ENCODE assay signal across 18 cellular contexts in genomic region chr15:85282504-85283115, GRCh38.
DNase-seq lines count a peak whose midpoint lies in the region; TF ChIP-seq lines count a peak whose summit lies in the region.
"Had no signal": no experiment of that assay in that cellular context is flagged by ENCODE, and none has a peak within 500 bp of the region (broad histone marks: within the 10 kb centered on the region; RNA-seq: fewer than 3 reads in every experiment).

No MANE protein-coding gene starts in this region.

- no peak overlapping the region for H3K4me3 ChIP-seq in lower leg skin (ENCODE audit: low read depth, poor library complexity, severe bottlenecking)
- H3K4me3 ChIP-seq: HAP-1 had no signal

- no peaks in the 10 kb centered on the region for H3K36me3 Mint-ChIP-seq in HFFc6 (ENCODE audit: low read depth)
- H3K36me3 Mint-ChIP-seq: memory B cell, type B pancreatic cell had no signal

- in situ Hi-C loops in ACHN (cut with HindIII; ENCODE audit: low pct_ligation_motif_present, low pct_unique_long_range_greater_than_20kb, low sequenced_read_pairs): no loop called here

- H3K27ac Mint-ChIP-seq in HFFc6: no peak overlapping the region
- H3K27ac Mint-ChIP-seq: activated B cell treated with CpG ODN at 0.5 μM for 24 hours, memory B cell, type B pancreatic cell had no signal

- peaks cover 15% of the 10 kb centered on the region for H3K4me1 Mint-ChIP-seq in HFFc6 (ENCODE audit: low read depth)

- no peak for TF ChIP-seq POLR2A in lower leg skin (IDR thresholded peaks at IDR 0.05)

- H3K4me3 Mint-ChIP-seq in HFFc6: peak overlapping the region; percentile 2; the same call in 1 of the 2 replicates
- H3K4me3 Mint-ChIP-seq: activated B cell treated with CpG ODN at 0.5 μM for 24 hours, memory B cell, type B pancreatic cell had no signal

- intact Hi-C loops in lower leg skin (cut with DNase I; ENCODE audit: low total_unique reads): no loop called here

- DNase-seq in ACHN (peak; percentile 75), HFFc6 (peak; percentile 77), amniotic stem cell (lab: John Stamatoyannopoulos, UW) (peak; percentile 35), hepatic stellate cell (ENCODE audit: low spot score) (peak; percentile 21), NCI-H146 (lab: John Stamatoyannopoulos, UW) (no peak), NCI-H1092 (lab: John Stamatoyannopoulos, UW) (no peak), lower leg skin (ENCODE audit: low spot score in 2 of 2) (no peak), germinal center (ENCODE audit: low spot score) (no peak)
- DNase-seq: activated B cell treated with CpG ODN at 0.5 μM for 24 hours; activated T-cell treated with anti-CD3 and anti-CD28 coated beads, Interleukin-2, amount 50 U/mL, for 1 hour; DMS79; NCI-H69; occipital lobe; SHP77 treated with DMSO at 0.1 percent for 48 hours; stimulated activated CD4-positive, alpha-beta T cell treated with anti-CD3 and anti-CD28 coated beads, Interleukin-15, amount 100 ng/mL, for 24 hours had no signal

- no peaks in the 10 kb centered on the region for H3K9me3 Mint-ChIP-seq in HFFc6
- H3K9me3 Mint-ChIP-seq: activated B cell treated with CpG ODN at 0.5 μM for 24 hours, memory B cell, type B pancreatic cell had no signal

- TF ChIP-seq CTCF in HFFc6 (IDR thresholded peaks at IDR 0.05): no peak
- TF ChIP-seq CTCF in lower leg skin (IDR thresholded peaks at IDR 0.05): no peak

- H3K27me3 Mint-ChIP-seq in HFFc6 (ENCODE audit: insufficient read depth): peaks cover 30% of the 10 kb centered on the region
- H3K27me3 Mint-ChIP-seq: activated B cell treated with CpG ODN at 0.5 μM for 24 hours, memory B cell had no signal

- 77 to 82% methylated on average over 11 of the region's 11 CpGs for WGBS in lower leg skin, 2 donors

Comparison
In these comparisons a context has a peak if more than half of its experiments do, and no peak if none do; other contexts are left out.
1. DNase-seq: peak in ACHN (single experiment), HFFc6 (single experiment), amniotic stem cell (single experiment) and hepatic stellate cell (single experiment); none in NCI-H146 (single experiment), NCI-H1092 (single experiment), lower leg skin (0 of 2) and germinal center (single experiment).